In the genomic region with DNA sequence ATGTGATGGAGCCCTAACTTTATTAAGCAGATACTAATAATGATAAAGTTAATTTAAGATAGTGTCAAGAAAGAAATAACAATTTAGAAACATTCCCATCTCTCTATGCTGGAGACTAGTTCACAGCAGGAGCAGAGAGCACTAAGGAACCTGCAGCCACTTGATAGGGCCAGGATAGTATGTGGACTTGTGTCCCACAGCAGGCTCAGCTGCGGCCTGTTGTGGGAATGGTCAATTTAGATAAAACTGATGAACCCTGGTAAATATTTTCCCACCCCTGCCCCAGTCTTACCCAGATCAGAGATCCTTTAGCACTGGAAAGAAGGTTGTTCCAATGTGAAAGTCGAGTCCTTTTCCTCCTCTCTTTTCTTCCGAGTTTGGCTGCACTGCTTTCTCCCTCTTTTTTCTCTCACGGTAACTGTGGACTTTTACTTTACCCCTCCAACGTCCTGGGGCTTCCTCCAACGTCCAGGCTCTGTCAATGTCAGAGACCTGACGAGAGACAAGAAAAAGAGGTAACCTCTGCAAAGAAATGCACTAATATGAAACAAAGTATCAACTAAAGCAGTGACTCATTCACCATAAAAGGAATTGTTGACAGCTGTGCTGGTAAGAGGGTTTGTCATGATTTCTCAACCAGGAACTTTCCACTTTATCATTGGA, we compare ENCODE assay signal across 1 cellular context.
TF ChIP-seq lines count a peak whose summit lies in the region.

A gene with protein sequence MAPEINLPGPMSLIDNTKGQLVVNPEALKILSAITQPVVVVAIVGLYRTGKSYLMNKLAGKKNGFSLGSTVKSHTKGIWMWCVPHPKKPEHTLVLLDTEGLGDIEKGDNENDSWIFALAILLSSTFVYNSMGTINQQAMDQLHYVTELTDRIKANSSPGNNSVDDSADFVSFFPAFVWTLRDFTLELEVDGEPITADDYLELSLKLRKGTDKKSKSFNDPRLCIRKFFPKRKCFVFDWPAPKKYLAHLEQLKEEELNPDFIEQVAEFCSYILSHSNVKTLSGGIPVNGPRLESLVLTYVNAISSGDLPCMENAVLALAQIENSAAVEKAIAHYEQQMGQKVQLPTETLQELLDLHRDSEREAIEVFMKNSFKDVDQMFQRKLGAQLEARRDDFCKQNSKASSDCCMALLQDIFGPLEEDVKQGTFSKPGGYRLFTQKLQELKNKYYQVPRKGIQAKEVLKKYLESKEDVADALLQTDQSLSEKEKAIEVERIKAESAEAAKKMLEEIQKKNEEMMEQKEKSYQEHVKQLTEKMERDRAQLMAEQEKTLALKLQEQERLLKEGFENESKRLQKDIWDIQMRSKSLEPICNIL (minus strand): TSS at position 544 of the 663 bp plus-strand sequence. CDS start 4,148 bp downstream, outside the sequence.

TF ChIP-seq in GM23338, 12 proteins besides CTCF, POLR2A, EP300 and RAD21:
- TF ChIP-seq, protein P1, sequence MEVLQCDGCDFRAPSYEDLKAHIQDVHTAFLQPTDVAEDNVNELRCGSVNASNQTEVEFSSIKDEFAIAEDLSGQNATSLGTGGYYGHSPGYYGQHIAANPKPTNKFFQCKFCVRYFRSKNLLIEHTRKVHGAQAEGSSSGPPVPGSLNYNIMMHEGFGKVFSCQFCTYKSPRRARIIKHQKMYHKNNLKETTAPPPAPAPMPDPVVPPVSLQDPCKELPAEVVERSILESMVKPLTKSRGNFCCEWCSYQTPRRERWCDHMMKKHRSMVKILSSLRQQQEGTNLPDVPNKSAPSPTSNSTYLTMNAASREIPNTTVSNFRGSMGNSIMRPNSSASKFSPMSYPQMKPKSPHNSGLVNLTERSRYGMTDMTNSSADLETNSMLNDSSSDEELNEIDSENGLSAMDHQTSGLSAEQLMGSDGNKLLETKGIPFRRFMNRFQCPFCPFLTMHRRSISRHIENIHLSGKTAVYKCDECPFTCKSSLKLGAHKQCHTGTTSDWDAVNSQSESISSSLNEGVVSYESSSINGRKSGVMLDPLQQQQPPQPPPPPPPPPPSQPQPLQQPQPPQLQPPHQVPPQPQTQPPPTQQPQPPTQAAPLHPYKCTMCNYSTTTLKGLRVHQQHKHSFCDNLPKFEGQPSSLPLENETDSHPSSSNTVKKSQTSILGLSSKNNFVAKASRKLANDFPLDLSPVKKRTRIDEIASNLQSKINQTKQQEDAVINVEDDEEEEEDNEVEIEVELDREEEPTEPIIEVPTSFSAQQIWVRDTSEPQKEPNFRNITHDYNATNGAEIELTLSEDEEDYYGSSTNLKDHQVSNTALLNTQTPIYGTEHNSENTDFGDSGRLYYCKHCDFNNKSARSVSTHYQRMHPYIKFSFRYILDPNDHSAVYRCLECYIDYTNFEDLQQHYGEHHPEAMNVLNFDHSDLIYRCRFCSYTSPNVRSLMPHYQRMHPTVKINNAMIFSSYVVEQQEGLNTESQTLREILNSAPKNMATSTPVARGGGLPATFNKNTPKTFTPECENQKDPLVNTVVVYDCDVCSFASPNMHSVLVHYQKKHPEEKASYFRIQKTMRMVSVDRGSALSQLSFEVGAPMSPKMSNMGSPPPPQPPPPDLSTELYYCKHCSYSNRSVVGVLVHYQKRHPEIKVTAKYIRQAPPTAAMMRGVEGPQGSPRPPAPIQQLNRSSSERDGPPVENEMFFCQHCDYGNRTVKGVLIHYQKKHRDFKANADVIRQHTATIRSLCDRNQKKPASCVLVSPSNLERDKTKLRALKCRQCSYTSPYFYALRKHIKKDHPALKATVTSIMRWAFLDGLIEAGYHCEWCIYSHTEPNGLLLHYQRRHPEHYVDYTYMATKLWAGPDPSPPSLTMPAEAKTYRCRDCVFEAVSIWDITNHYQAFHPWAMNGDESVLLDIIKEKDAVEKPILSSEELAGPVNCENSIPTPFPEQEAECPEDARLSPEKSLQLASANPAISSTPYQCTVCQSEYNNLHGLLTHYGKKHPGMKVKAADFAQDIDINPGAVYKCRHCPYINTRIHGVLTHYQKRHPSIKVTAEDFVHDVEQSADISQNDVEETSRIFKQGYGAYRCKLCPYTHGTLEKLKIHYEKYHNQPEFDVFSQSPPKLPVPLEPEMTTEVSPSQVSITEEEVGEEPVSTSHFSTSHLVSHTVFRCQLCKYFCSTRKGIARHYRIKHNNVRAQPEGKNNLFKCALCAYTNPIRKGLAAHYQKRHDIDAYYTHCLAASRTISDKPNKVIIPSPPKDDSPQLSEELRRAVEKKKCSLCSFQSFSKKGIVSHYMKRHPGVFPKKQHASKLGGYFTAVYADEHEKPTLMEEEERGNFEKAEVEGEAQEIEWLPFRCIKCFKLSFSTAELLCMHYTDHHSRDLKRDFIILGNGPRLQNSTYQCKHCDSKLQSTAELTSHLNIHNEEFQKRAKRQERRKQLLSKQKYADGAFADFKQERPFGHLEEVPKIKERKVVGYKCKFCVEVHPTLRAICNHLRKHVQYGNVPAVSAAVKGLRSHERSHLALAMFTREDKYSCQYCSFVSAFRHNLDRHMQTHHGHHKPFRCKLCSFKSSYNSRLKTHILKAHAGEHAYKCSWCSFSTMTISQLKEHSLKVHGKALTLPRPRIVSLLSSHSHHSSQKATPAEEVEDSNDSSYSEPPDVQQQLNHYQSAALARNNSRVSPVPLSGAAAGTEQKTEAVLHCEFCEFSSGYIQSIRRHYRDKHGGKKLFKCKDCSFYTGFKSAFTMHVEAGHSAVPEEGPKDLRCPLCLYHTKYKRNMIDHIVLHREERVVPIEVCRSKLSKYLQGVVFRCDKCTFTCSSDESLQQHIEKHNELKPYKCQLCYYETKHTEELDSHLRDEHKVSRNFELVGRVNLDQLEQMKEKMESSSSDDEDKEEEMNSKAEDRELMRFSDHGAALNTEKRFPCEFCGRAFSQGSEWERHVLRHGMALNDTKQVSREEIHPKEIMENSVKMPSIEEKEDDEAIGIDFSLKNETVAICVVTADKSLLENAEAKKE (CRISPR knock-in tag; IDR thresholded peaks at IDR 0.05), result no peak
- TF ChIP-seq ZNF331 (CRISPR knock-in tag; IDR thresholded peaks at IDR 0.05; ENCODE audit: low read depth) (no peak), ZNF114 (CRISPR knock-in tag; IDR thresholded peaks at IDR 0.05) (no peak), CREB1 (CRISPR knock-in tag; IDR thresholded peaks at IDR 0.05; ENCODE audit: low read depth) (no peak), STAT1 (IDR thresholded peaks at IDR 0.05; ENCODE audit: unreplicated experiment) (no peak), POLR2AphosphoS5 (IDR thresholded peaks at IDR 0.05; ENCODE audit: low read depth) (no peak), JUNB (IDR thresholded peaks at IDR 0.05; ENCODE audit: unreplicated experiment) (no peak), EZH2 (IDR thresholded peaks at IDR 0.05; ENCODE audit: low read depth, unreplicated experiment) (no peak), EZH2phosphoT487 (IDR thresholded peaks at IDR 0.05; ENCODE audit: unreplicated experiment) (no peak), NANOG (IDR thresholded peaks at IDR 0.05; ENCODE audit: borderline replicate concordance) (no peak)
- TF ChIP-seq, protein P2, sequence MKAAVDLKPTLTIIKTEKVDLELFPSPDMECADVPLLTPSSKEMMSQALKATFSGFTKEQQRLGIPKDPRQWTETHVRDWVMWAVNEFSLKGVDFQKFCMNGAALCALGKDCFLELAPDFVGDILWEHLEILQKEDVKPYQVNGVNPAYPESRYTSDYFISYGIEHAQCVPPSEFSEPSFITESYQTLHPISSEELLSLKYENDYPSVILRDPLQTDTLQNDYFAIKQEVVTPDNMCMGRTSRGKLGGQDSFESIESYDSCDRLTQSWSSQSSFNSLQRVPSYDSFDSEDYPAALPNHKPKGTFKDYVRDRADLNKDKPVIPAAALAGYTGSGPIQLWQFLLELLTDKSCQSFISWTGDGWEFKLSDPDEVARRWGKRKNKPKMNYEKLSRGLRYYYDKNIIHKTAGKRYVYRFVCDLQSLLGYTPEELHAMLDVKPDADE (IDR thresholded peaks at IDR 0.05), result no peak
- TF ChIP-seq, protein P3, sequence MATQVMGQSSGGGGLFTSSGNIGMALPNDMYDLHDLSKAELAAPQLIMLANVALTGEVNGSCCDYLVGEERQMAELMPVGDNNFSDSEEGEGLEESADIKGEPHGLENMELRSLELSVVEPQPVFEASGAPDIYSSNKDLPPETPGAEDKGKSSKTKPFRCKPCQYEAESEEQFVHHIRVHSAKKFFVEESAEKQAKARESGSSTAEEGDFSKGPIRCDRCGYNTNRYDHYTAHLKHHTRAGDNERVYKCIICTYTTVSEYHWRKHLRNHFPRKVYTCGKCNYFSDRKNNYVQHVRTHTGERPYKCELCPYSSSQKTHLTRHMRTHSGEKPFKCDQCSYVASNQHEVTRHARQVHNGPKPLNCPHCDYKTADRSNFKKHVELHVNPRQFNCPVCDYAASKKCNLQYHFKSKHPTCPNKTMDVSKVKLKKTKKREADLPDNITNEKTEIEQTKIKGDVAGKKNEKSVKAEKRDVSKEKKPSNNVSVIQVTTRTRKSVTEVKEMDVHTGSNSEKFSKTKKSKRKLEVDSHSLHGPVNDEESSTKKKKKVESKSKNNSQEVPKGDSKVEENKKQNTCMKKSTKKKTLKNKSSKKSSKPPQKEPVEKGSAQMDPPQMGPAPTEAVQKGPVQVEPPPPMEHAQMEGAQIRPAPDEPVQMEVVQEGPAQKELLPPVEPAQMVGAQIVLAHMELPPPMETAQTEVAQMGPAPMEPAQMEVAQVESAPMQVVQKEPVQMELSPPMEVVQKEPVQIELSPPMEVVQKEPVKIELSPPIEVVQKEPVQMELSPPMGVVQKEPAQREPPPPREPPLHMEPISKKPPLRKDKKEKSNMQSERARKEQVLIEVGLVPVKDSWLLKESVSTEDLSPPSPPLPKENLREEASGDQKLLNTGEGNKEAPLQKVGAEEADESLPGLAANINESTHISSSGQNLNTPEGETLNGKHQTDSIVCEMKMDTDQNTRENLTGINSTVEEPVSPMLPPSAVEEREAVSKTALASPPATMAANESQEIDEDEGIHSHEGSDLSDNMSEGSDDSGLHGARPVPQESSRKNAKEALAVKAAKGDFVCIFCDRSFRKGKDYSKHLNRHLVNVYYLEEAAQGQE (IDR thresholded peaks at IDR 0.05; ENCODE audit: unreplicated experiment), result no peak
TF ChIP-seq in GM23338: peak in this region for 0.
